Comparison of ENCODE assay signal across 17 cellular contexts in the genomic region with DNA sequence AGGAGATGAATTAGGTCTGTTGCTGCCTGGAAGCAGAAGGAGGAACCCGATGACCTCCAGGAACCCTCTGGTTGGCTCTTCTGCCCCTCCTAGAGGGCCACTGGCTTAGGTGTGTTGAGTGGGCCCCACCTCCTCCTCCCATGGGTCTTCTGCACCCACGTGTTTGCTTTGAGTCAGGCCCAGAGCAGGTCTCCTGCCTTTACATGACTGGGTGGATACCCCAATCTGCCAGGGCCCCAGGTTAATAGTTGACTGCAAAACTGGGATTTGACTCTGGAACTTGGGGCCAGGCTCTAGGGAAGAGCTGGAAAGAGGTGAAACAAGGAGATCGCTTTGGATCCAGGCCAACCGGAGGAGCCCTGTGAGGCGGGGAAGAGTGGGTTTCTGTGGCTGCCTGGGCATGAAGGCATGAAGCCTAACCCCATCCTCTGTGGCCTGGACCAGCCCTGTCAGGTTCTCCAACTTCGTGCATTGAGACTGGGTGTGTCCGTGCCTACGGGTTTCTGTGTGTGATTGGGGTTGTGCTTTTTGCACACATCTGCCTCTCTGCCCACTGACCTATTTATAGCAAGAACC. TPM values are rescaled to one million over a fixed set of nuclear protein-coding genes. Genes with fewer than 3 reads are reported as not detected.
DNase-seq lines count a peak whose midpoint lies in the region; ATAC-seq, FAIRE-seq and TF ChIP-seq lines count a peak whose summit lies in the region.
"Had no signal": no experiment of that assay in that cellular context is flagged by ENCODE, and none has a peak within 500 bp of the region (broad histone marks: within the 10 kb centered on the region; RNA-seq: fewer than 3 reads in every experiment).

No MANE protein-coding gene starts in this region.

- H2BK20ac ChIP-seq in H9 (ENCODE audit: low read depth, low read length, poor library complexity, severe bottlenecking), result no peak overlapping the region

- H3K4me1 ChIP-seq in BLaER1 (peaks cover 45% of the 10 kb centered on the region), GM12878 (ENCODE audit: control insufficient read depth, insufficient read depth, low read length) (peaks cover 35% of the 10 kb centered on the region), mucosa of rectum (ENCODE audit: control insufficient read depth in 2 of 2, insufficient read depth in 2 of 2, low read length in 2 of 2) (peaks cover 40 to 46% of the 10 kb centered on the region in 2 donors), H9 (ENCODE audit: insufficient read depth, low read length) (no peaks in the 10 kb centered on the region)

- H3K4me3 Mint-ChIP-seq in H9 (no peak overlapping the region), WTC11 (no peak overlapping the region)
- H3K4me3 Mint-ChIP-seq: activated CD4-positive, alpha-beta memory T cell treated with anti-CD3 and anti-CD28 coated beads, Interleukin-2, amount 10 ng/mL, durations not matched to agents 7 days and 5 days; activated T-helper 1 cell treated with anti-CD3 and anti-CD28 coated beads, Interleukin-12 subunit alpha, Interleukin-12 subunit beta, Interleukin-2, Interleukin-4 antibody, amounts not matched to agents 30 ng/mL and 10 ng/mL and 1 ng/mL, durations not matched to agents 14 hours and 24 hours and 36 hours had no signal

- H3K4me3 ChIP-seq in BLaER1 (no peak overlapping the region), GM12878 (no peak overlapping the region), mucosa of rectum (ENCODE audit: low read length in 2 of 2) (peak overlapping the region in 1 of 2 donors; percentile 3)
- H3K4me3 ChIP-seq: spleen had no signal

- H4K8ac ChIP-seq in H9 (replicated peaks; ENCODE audit: insufficient read length, low read depth, low read length), result no peak overlapping the region

- in situ Hi-C loops in GM12878 (cut with MboI), result no loop called here

- H3K4me1 Mint-ChIP-seq in H9, result peaks cover 8 to 12% of the 10 kb centered on the region in 2 experiments
- peaks cover 2% of the 10 kb centered on the region; the same call in 1 of the 2 replicates for H3K4me1 Mint-ChIP-seq in WTC11
- H3K4me1 Mint-ChIP-seq: activated CD4-positive, alpha-beta memory T cell treated with anti-CD3 and anti-CD28 coated beads, Interleukin-2, amount 10 ng/mL, durations not matched to agents 7 days and 5 days had no signal

- no peak overlapping the region for H3K4ac ChIP-seq in H9 (ENCODE audit: low read depth, low read length)

- no peak overlapping the region; the same call in 1 of the 2 replicates for H3K14ac ChIP-seq in H9 (ENCODE audit: insufficient read depth, low read length)

- RAD21 ChIA-PET in GM12878 (lab: Charles Lee; ENCODE audit: unreplicated experiment), result interaction anchor here (0.6 to 12.1 kb wide), 13 partner anchors 11 to 518 kb away, joined by 3 to 340 read pairs (median 5); a partner anchor contains a TSS

- no peak overlapping the region for H2AK5ac ChIP-seq in H9 (ENCODE audit: insufficient read length, low read length)

- H3K9me3 ChIP-seq in BLaER1 (no peaks in the 10 kb centered on the region), GM12878 (replicated peaks; ENCODE audit: control insufficient read depth, insufficient read depth, low read length) (no peaks in the 10 kb centered on the region), mucosa of rectum (ENCODE audit: control insufficient read depth in 2 of 2, low read length in 2 of 2) (no peaks in the 10 kb centered on the region), H9 (ENCODE audit: control insufficient read depth, low read depth, low read length) (no peaks in the 10 kb centered on the region)
- H3K9me3 ChIP-seq: spleen had no signal

- no peaks in the 10 kb centered on the region for H3K36me3 ChIP-seq in BLaER1
- no peaks in the 10 kb centered on the region for H3K36me3 ChIP-seq in GM12878 (ENCODE audit: control insufficient read depth in 2 of 2, insufficient read depth in 2 of 2, low read length in 1 of 2)
- H3K36me3 ChIP-seq in mucosa of rectum (ENCODE audit: control insufficient read depth in 2 of 2, insufficient read depth in 2 of 2, low read length in 2 of 2), result no peaks in the 10 kb centered on the region
- H3K36me3 ChIP-seq: spleen had no signal

- H2AFZ ChIP-seq in GM12878 (ENCODE audit: control insufficient read depth, low read depth, low read length) (no peak overlapping the region; the same call in 1 of the 2 replicates), H9 (ENCODE audit: low read length) (no peak overlapping the region)

- H3K79me1 ChIP-seq in H9 (ENCODE audit: insufficient read depth, low read depth, low read length, poor library complexity, severe bottlenecking), result no peaks in the 10 kb centered on the region

- TF ChIP-seq CTCF in GM12878 (IDR thresholded peaks at IDR 0.05 in 2 of 3, conservative IDR thresholded peaks at IDR 0.05 in 1 of 3; ENCODE audit: control insufficient read depth in 2 of 3, extremely low read depth in 1 of 3, insufficient read depth in 1 of 3, low read depth in 3 of 3, low read length in 3 of 3) (no peak), H9 (conservative IDR thresholded peaks at IDR 0.05) (no peak), WTC11 (IDR thresholded peaks at IDR 0.05) (no peak)

- H3K27ac ChIP-seq in BLaER1, result no peak overlapping the region
- no peak overlapping the region for H3K27ac ChIP-seq in GM12878 (ENCODE audit: control insufficient read depth, insufficient read depth)
- H3K27ac ChIP-seq in mucosa of rectum (ENCODE audit: low read depth in 2 of 2, low read length in 2 of 2), result peak overlapping the region; percentile 93
- H3K27ac ChIP-seq in H9 (ENCODE audit: insufficient read length, low read depth, low read length), result no peak overlapping the region
- H3K27ac ChIP-seq: spleen had no signal

- H3K9me3 Mint-ChIP-seq in H9, result no peaks in the 10 kb centered on the region; a peak in 1 of 5 replicates
- H3K9me3 Mint-ChIP-seq in WTC11, result no peaks in the 10 kb centered on the region
- H3K9me3 Mint-ChIP-seq: activated CD4-positive, alpha-beta memory T cell treated with anti-CD3 and anti-CD28 coated beads, Interleukin-2, amount 10 ng/mL, durations not matched to agents 7 days and 5 days; activated T-helper 1 cell treated with anti-CD3 and anti-CD28 coated beads, Interleukin-12 subunit alpha, Interleukin-12 subunit beta, Interleukin-2, Interleukin-4 antibody, amounts not matched to agents 30 ng/mL and 10 ng/mL and 1 ng/mL, durations not matched to agents 14 hours and 24 hours and 36 hours had no signal

- FAIRE-seq in GM12878 (lab: Jason Lieb, UNC) (no peak), GM12892 (lab: Jason Lieb, UNC) (no peak)

- POLR2A ChIA-PET in GM12878 (lab: Charles Lee) (interaction anchor here (0.5 to 11.9 kb wide), 4 partner anchors 12 to 628 kb away, joined by 3 to 228 read pairs (median 3); no protein-coding TSS in a partner anchor), WTC11 (lab: Charles Lee) (no interaction called here)

- no peak overlapping the region for H3K18ac ChIP-seq in H9 (ENCODE audit: insufficient read length, low read depth, low read length)

- H3K27ac Mint-ChIP-seq in H9 (no peak overlapping the region), WTC11 (no peak overlapping the region)
- H3K27ac Mint-ChIP-seq: activated CD4-positive, alpha-beta memory T cell treated with anti-CD3 and anti-CD28 coated beads, Interleukin-2, amount 10 ng/mL, durations not matched to agents 7 days and 5 days; activated T-helper 1 cell treated with anti-CD3 and anti-CD28 coated beads, Interleukin-12 subunit alpha, Interleukin-12 subunit beta, Interleukin-2, Interleukin-4 antibody, amounts not matched to agents 30 ng/mL and 10 ng/mL and 1 ng/mL, durations not matched to agents 14 hours and 24 hours and 36 hours had no signal

- H4K20me1 ChIP-seq in BLaER1 (no peaks in the 10 kb centered on the region), GM12878 (ENCODE audit: control insufficient read depth, insufficient read depth) (no peaks in the 10 kb centered on the region), H9 (ENCODE audit: control insufficient read depth, insufficient read depth, insufficient read length) (no peaks in the 10 kb centered on the region)

- DNase-seq in GM12878 (ENCODE audit: low read depth, low spot score), result peak; percentile 69
- DNase-seq in H9, result no peak
- DNase-seq in WTC11 (ENCODE audit: low spot score), result no peak
- DNase-seq in GM12892 (ENCODE audit: insufficient read length), result no peak
- DNase-seq: activated CD4-positive, alpha-beta memory T cell treated with anti-CD3 and anti-CD28 coated beads, Interleukin-2, amount 10 ng/mL, durations not matched to agents 7 days and 5 days; central memory CD4-positive, alpha-beta T cell; COR-L47; GDM1; midbrain; NCI-H2029; NCI-H510A treated with DMSO at 0.1 percent for 48 hours; spleen had no signal

- CTCF ChIA-PET in GM12878 (lab: Yijun Ruan, JAX) (interaction anchor here (0.6 to 14.4 kb wide), 13 partner anchors 11 to 152 kb away, joined by 3 to 623 read pairs (median 16); a partner anchor contains a TSS), WTC11 (lab: Charles Lee) (interaction anchor here (1.0 to 4.3 kb wide), 8 partner anchors 14 to 75 kb away, joined by 3 to 31 read pairs (median 8); a partner anchor contains a TSS)

- no peaks in the 10 kb centered on the region for H3K27me3 ChIP-seq in BLaER1
- no peaks in the 10 kb centered on the region; a peak in 1 of 4 replicates for H3K27me3 ChIP-seq in GM12878 (replicated peaks in 1 of 2; ENCODE audit: control insufficient read depth in 2 of 2, insufficient read depth in 2 of 2, low read length in 1 of 2)
- no peaks in the 10 kb centered on the region for H3K27me3 ChIP-seq in mucosa of rectum (ENCODE audit: control insufficient read depth in 2 of 2, insufficient read depth in 2 of 2, low read length in 2 of 2)
- H3K27me3 ChIP-seq in H9 (ENCODE audit: insufficient read depth, low read length), result no peaks in the 10 kb centered on the region

- intact Hi-C loops in GM12878 (cut with micrococcal nuclease; ENCODE audit: unreplicated experiment), result no loop called here

- H3K23ac ChIP-seq in H9 (ENCODE audit: insufficient read length, low read depth, low read length), result no peak overlapping the region

- SMC1A ChIA-PET in GM12878 (lab: Charles Lee; ENCODE audit: uncharacterized antibody, unreplicated experiment), result interaction anchor here (1.0 to 12.3 kb wide), 10 partner anchors 11 to 106 kb away, joined by 3 to 374 read pairs (median 6); a partner anchor contains a TSS

- no peak overlapping the region for H2BK15ac ChIP-seq in H9 (ENCODE audit: low read depth, low read length)

- H3K9ac ChIP-seq in BLaER1, result no peak overlapping the region
- H3K9ac ChIP-seq in GM12878 (ENCODE audit: control insufficient read depth, insufficient read depth, low read length), result no peak overlapping the region
- peak overlapping the region in 1 of 2 donors; percentile 20 for H3K9ac ChIP-seq in mucosa of rectum (ENCODE audit: low read depth in 1 of 2, low read length in 2 of 2)
- H3K9ac ChIP-seq in H9 (ENCODE audit: extremely low read depth, insufficient read length, low read length), result no peak overlapping the region

- no peak overlapping the region for H4K5ac ChIP-seq in H9 (ENCODE audit: insufficient read length, low read depth, low read length)

- H3K79me2 ChIP-seq in GM12878 (ENCODE audit: control insufficient read depth, insufficient read depth, low read length) (no peaks in the 10 kb centered on the region), H9 (ENCODE audit: insufficient read depth, low read length) (no peaks in the 10 kb centered on the region)

- H3K36me3 Mint-ChIP-seq in H9 (ENCODE audit: insufficient read depth in 1 of 3, low read depth in 3 of 3) (no peaks in the 10 kb centered on the region; a peak in 1 of 7 replicates), WTC11 (no peaks in the 10 kb centered on the region)

- H2BK120ac ChIP-seq in H9 (ENCODE audit: low read depth, low read length, poor library complexity, severe bottlenecking), result no peak overlapping the region

- no peak overlapping the region for H3K56ac ChIP-seq in H9 (ENCODE audit: insufficient read length, low read depth, low read length)

- ATAC-seq in GM19463 (IDR thresholded peaks at IDR 0.05; ENCODE audit: unreplicated experiment) (peak; percentile 54), GM12878 (peak; percentile 66), WTC11 (no peak), GM21576 (IDR thresholded peaks at IDR 0.05; ENCODE audit: unreplicated experiment) (no peak)

- H4K91ac ChIP-seq in H9 (ENCODE audit: insufficient read length, low read depth, low read length), result no peak overlapping the region

- H3K27me3 Mint-ChIP-seq in H9 (ENCODE audit: low read depth), result peaks cover 8% of the 10 kb centered on the region
- H3K27me3 Mint-ChIP-seq in WTC11 (ENCODE audit: low read depth), result no peaks in the 10 kb centered on the region; the same call in 1 of the 2 replicates

- TF ChIP-seq RAD21 in GM12878 (IDR thresholded peaks at IDR 0.05; ENCODE audit: insufficient read depth, low read depth, low read length), result no peak

- BruUV-seq in GM12878 (replicated peaks; lab: Mats Ljungman, UMichigan), result no TSS peak

- no peaks in the 10 kb centered on the region for H3K23me2 ChIP-seq in H9 (ENCODE audit: insufficient read length, low read depth, low read length, poor library complexity, severe bottlenecking)

- peak overlapping the region; percentile 70 for H3K4me2 ChIP-seq in BLaER1
- H3K4me2 ChIP-seq in GM12878 (ENCODE audit: control insufficient read depth, insufficient read depth), result peak overlapping the region; percentile 44; the same call in 1 of the 2 replicates
- H3K4me2 ChIP-seq in H9 (ENCODE audit: insufficient read depth, insufficient read length, low read length), result no peak overlapping the region

- no peak for TF ChIP-seq EP300 in GM12878 (IDR thresholded peaks at IDR 0.05; ENCODE audit: borderline replicate concordance in 1 of 2, control insufficient read depth in 1 of 2, low read depth in 2 of 2, low read length in 2 of 2)

- WGBS in GM12878 (ENCODE audit: insufficient coverage, insufficient replicate concordance, low lambda C conversion rate, missing lambda C conversion rate), result 5% methylated on average over 8 of the region's 8 CpGs
- WGBS in H9 (ENCODE audit: extremely low coverage, insufficient read length, low lambda C conversion rate), result no CpG with 5 or more reads among the region's 8 CpGs

- H2BK12ac ChIP-seq in H9 (ENCODE audit: insufficient read length, low read depth, low read length), result no peak overlapping the region

- no peak overlapping the region for H3T11ph ChIP-seq in H9 (ENCODE audit: low read length)

- TF ChIP-seq POLR2A in GM12878 (IDR thresholded peaks at IDR 0.05; ENCODE audit: low read depth, low read length) (no peak), GM12892 (IDR thresholded peaks at IDR 0.05; ENCODE audit: low read depth, low read length) (no peak)

- H2BK5ac ChIP-seq in H9 (ENCODE audit: insufficient read length, low read length), result no peak overlapping the region

RNA-seq across cellular contexts. Expression of a gene that starts 7.8 kb away (rescaled TPM):
- total RNA-seq in GM12878 (2013; cell fraction: nucleolus; rRNA removed), result 0.40 and 0.91 TPM in 2 replicates
- total RNA-seq in GM12878 (2014; rRNA removed) (0.22 and 0.40 TPM in 2 replicates), GM12878 (2014; rRNA removed; fragmentation: Illumina TruSeq; extraction: Trizol) (0.18 and 0.40 TPM in 2 replicates), GM12878 (2021) (0.26 and 0.53 TPM in 2 replicates), H9 (2021) (29.0 and 30.1 TPM in 2 replicates), WTC11 (2021) (14.5 to 15.6 TPM (median 14.9 TPM) in 3 replicates)
- 0.33 TPM for polyA plus RNA-seq in GM12878 (2011; ENCODE audit: low read depth)
- polyA plus RNA-seq in GM12878 (2011; rRNA removed) (0.05 TPM in 1 of 2 replicates, not detected in the other), GM12878 (2014; fragmentation: Illumina TruSeq; extraction: Trizol) (0.11 and 0.48 TPM in 2 replicates), GM12878 (2014; fragmentation: Nextera tagmentation; extraction: Ambion mirVana) (not detected), GM12878 (2014; rRNA removed) (0.32 and 0.80 TPM in 2 replicates), GM12878 (2016; fragmentation: Nextera tagmentation; extraction: Ambion mirVana) (under 1 TPM in 1 of 2 experiments, not detected in 1; 0.16 TPM)
- polyA plus RNA-seq in GM12878 (2011; cell fraction: cytosol; rRNA removed), result 0.09 TPM in 1 of 2 replicates, not detected in the other
- 0.07 TPM in 1 of 2 replicates, not detected in the other for polyA plus RNA-seq in GM12878 (2011; cell fraction: nucleus; rRNA removed)
- 0.31 and 0.77 TPM in 2 replicates for polyA plus RNA-seq in GM12878 (2012)
- not detected in 2 replicates for polyA minus RNA-seq in GM12878 (2011; rRNA and poly(A)+ RNA removed)
- not detected in 2 replicates for polyA minus RNA-seq in GM12878 (2011; cell fraction: cytosol; rRNA and poly(A)+ RNA removed)
- not detected in 2 replicates for polyA minus RNA-seq in GM12878 (2011; cell fraction: nucleus; rRNA and poly(A)+ RNA removed)
- 0.89 TPM for polyA plus RNA-seq in GM12892 (2012; ENCODE audit: missing spikeins)
- total RNA-seq: activated CD4-positive, alpha-beta memory T cell treated with anti-CD3 and anti-CD28 coated beads, Interleukin-2, amount 10 ng/mL, durations not matched to agents 7 days and 5 days; activated T-helper 1 cell treated with anti-CD3 and anti-CD28 coated beads, Interleukin-12 subunit alpha, Interleukin-12 subunit beta, Interleukin-2, Interleukin-4 antibody, amounts not matched to agents 30 ng/mL and 10 ng/mL and 1 ng/mL, durations not matched to agents 14 hours and 24 hours and 36 hours had no signal

RNA-seq across cellular contexts. Expression of a gene that starts 14.6 kb away (rescaled TPM):
- 0.94 and 0.98 TPM in 2 replicates for total RNA-seq in GM12878 (2013; cell fraction: nucleolus; rRNA removed)
- total RNA-seq in GM12878 (2014; rRNA removed), result under 0.01 TPM in 1 of 2 replicates, not detected in the other
- 0.14 TPM in 1 of 2 replicates, not detected in the other for total RNA-seq in GM12878 (2014; rRNA removed; fragmentation: Illumina TruSeq; extraction: Trizol)
- total RNA-seq in GM12878 (2021), result not detected in 2 replicates
- polyA plus RNA-seq in GM12878 (2011; ENCODE audit: low read depth), result not detected
- polyA plus RNA-seq in GM12878 (2011; rRNA removed), result 0.41 and 0.50 TPM in 2 replicates
- polyA plus RNA-seq in GM12878 (2011; cell fraction: cytosol; rRNA removed), result 0.60 and 0.87 TPM in 2 replicates
- polyA plus RNA-seq in GM12878 (2011; cell fraction: nucleus; rRNA removed), result 0.48 and 1.0 TPM in 2 replicates
- 0.45 TPM in 1 of 2 replicates, not detected in the other for polyA plus RNA-seq in GM12878 (2012)
- not detected in 2 replicates for polyA plus RNA-seq in GM12878 (2014; fragmentation: Illumina TruSeq; extraction: Trizol)
- polyA plus RNA-seq in GM12878 (2014; fragmentation: Nextera tagmentation; extraction: Ambion mirVana), result under 1 TPM in 1 of 2 experiments, not detected in 1; 0.04 TPM
- 0.39 TPM in 1 of 2 replicates, not detected in the other for polyA plus RNA-seq in GM12878 (2014; rRNA removed)
- 1 to 10 TPM in 1 of 2 experiments, under 1 TPM in 1; 0.20 to 1.0 TPM for polyA plus RNA-seq in GM12878 (2016; fragmentation: Nextera tagmentation; extraction: Ambion mirVana)
- 0.44 and 0.67 TPM in 2 replicates for polyA minus RNA-seq in GM12878 (2011; rRNA and poly(A)+ RNA removed)
- 0.13 TPM in 1 of 2 replicates, not detected in the other for polyA minus RNA-seq in GM12878 (2011; cell fraction: cytosol; rRNA and poly(A)+ RNA removed)
- 0.60 and 0.67 TPM in 2 replicates for polyA minus RNA-seq in GM12878 (2011; cell fraction: nucleus; rRNA and poly(A)+ RNA removed)
- total RNA-seq in H9 (2021), result 0.29 TPM in 1 of 2 replicates, not detected in the other
- total RNA-seq in WTC11 (2021), result 0.34 to 0.50 TPM (median 0.44 TPM) in 3 replicates
- 0.40 TPM for polyA plus RNA-seq in GM12892 (2012; ENCODE audit: missing spikeins)
- total RNA-seq: activated CD4-positive, alpha-beta memory T cell treated with anti-CD3 and anti-CD28 coated beads, Interleukin-2, amount 10 ng/mL, durations not matched to agents 7 days and 5 days; activated T-helper 1 cell treated with anti-CD3 and anti-CD28 coated beads, Interleukin-12 subunit alpha, Interleukin-12 subunit beta, Interleukin-2, Interleukin-4 antibody, amounts not matched to agents 30 ng/mL and 10 ng/mL and 1 ng/mL, durations not matched to agents 14 hours and 24 hours and 36 hours; spleen had no signal

RNA-seq across cellular contexts. Expression of a gene that starts 29.4 kb away (rescaled TPM):
- not detected in 2 replicates for total RNA-seq in GM12878 (2013; cell fraction: nucleolus; rRNA removed)
- total RNA-seq in GM12878 (2014; rRNA removed) (not detected in 2 replicates), GM12878 (2014; rRNA removed; fragmentation: Illumina TruSeq; extraction: Trizol) (not detected in 2 replicates), GM12878 (2021) (not detected in 2 replicates), H9 (2021) (5.9 and 8.6 TPM in 2 replicates), WTC11 (2021) (6.1 to 10.1 TPM (median 7.9 TPM) in 3 replicates)
- polyA plus RNA-seq in GM12878 (2011; ENCODE audit: low read depth), result not detected
- polyA plus RNA-seq in GM12878 (2011; rRNA removed) (not detected in 2 replicates), GM12878 (2014; fragmentation: Illumina TruSeq; extraction: Trizol) (not detected in 2 replicates), GM12878 (2014; fragmentation: Nextera tagmentation; extraction: Ambion mirVana) (not detected), GM12878 (2014; rRNA removed) (not detected in 2 replicates), GM12878 (2016; fragmentation: Nextera tagmentation; extraction: Ambion mirVana) (1 to 10 TPM in 1 of 2 experiments, not detected in 1; 2.2 TPM)
- not detected in 2 replicates for polyA plus RNA-seq in GM12878 (2011; cell fraction: cytosol; rRNA removed)
- polyA plus RNA-seq in GM12878 (2011; cell fraction: nucleus; rRNA removed), result not detected in 2 replicates
- polyA plus RNA-seq in GM12878 (2012), result not detected in 2 replicates
- not detected in 2 replicates for polyA minus RNA-seq in GM12878 (2011; rRNA and poly(A)+ RNA removed)
- polyA minus RNA-seq in GM12878 (2011; cell fraction: cytosol; rRNA and poly(A)+ RNA removed), result not detected in 2 replicates
- 0.19 TPM in 1 of 2 replicates, not detected in the other for polyA minus RNA-seq in GM12878 (2011; cell fraction: nucleus; rRNA and poly(A)+ RNA removed)
- not detected for polyA plus RNA-seq in GM12892 (2012; ENCODE audit: missing spikeins)
- total RNA-seq: activated CD4-positive, alpha-beta memory T cell treated with anti-CD3 and anti-CD28 coated beads, Interleukin-2, amount 10 ng/mL, durations not matched to agents 7 days and 5 days; activated T-helper 1 cell treated with anti-CD3 and anti-CD28 coated beads, Interleukin-12 subunit alpha, Interleukin-12 subunit beta, Interleukin-2, Interleukin-4 antibody, amounts not matched to agents 30 ng/mL and 10 ng/mL and 1 ng/mL, durations not matched to agents 14 hours and 24 hours and 36 hours had no signal

Comparison
In these comparisons a context has a peak if more than half of its experiments do, and no peak if none do; other contexts are left out.
1. H3K27ac ChIP-seq: peak in mucosa of rectum (2 of 2); none in BLaER1 (single experiment), GM12878 (single experiment) and H9 (single experiment).
2. ATAC-seq: peak in GM19463 (single experiment) and GM12878 (single experiment); none in WTC11 (single experiment) and GM21576 (single experiment).